ENCODE assay signal across 1 cellular context in genomic region chr17:16251043-16251442, GRCh38.
TF ChIP-seq lines count a peak whose summit lies in the region.

No MANE protein-coding gene starts in this region.

TF ChIP-seq in HepG2, 621 proteins besides CTCF, POLR2A, EP300 and RAD21:
- no peak for TF ChIP-seq ZNF143 (CRISPR knock-in tag; IDR thresholded peaks at IDR 0.05)
- TF ChIP-seq KLF6 (CRISPR knock-in tag; IDR thresholded peaks at IDR 0.05): peak; percentile 8; the same call in 1 of the 2 replicates
- no peak for TF ChIP-seq ZNF704 (CRISPR knock-in tag; IDR thresholded peaks at IDR 0.05; ENCODE audit: borderline replicate concordance)
- peak; percentile 99 for TF ChIP-seq ZNF121 (CRISPR knock-in tag; IDR thresholded peaks at IDR 0.05)
- no peak for TF ChIP-seq ZNF556 (CRISPR knock-in tag; IDR thresholded peaks at IDR 0.05; ENCODE audit: borderline replicate concordance)
